Comparison of ENCODE assay signal across 1 cellular context in the genomic region with DNA sequence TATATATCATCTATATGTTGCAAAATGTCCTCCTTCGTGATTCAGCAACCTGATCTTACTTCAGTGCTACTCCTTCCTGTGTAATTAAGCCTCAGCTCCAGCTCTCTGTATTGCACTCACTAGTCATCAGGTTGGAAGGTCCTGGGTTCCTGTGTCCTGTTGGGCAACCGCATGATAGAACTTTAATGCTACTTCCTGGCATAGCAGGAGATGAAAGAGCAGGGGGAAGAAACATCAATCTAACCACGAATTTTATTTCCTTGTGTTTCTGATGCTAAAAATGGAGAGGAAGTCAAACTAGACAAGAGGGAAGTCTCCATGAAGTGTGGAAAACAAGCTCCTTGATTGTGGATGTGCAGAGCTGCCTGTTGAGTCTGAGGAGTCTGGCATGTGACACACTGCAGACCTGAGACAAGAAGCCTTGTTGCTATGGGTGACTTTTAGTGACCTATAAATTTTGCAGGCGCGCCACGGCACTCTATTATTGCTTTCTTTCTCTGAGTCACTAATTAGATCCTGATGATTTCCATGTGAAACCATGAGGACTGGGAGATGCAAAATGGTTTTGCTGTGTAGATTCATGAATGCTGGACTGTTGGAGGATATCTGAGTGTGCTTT.
TF ChIP-seq lines count a peak whose summit lies in the region.

No MANE protein-coding gene starts in this region.

TF ChIP-seq in endothelial cell of umbilical vein, 7 proteins besides CTCF, POLR2A, EP300 and RAD21:
- TF ChIP-seq POLR2AphosphoS5 (IDR thresholded peaks at IDR 0.05; ENCODE audit: insufficient read depth, low read depth, low read length) (no peak), FOS (IDR thresholded peaks at IDR 0.05; ENCODE audit: borderline replicate concordance, insufficient read depth, low read length) (no peak), JUN (IDR thresholded peaks at IDR 0.05; ENCODE audit: borderline replicate concordance, insufficient read depth, insufficient read length, low read depth) (peak; percentile 33)
- TF ChIP-seq, protein P1, sequence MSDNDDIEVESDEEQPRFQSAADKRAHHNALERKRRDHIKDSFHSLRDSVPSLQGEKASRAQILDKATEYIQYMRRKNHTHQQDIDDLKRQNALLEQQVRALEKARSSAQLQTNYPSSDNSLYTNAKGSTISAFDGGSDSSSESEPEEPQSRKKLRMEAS (IDR thresholded peaks at IDR 0.05; ENCODE audit: insufficient read depth, insufficient read length) = no peak
